ENCODE assay signal across 22 cellular contexts in genomic region chr3:194324823-194325327, GRCh38. TPM values are rescaled to one million over a fixed set of nuclear protein-coding genes. Genes with fewer than 3 reads are reported as not detected.
"Had no signal": no experiment of that assay in that cellular context is flagged by ENCODE, and none has a peak within 500 bp of the region (broad histone marks: within the 10 kb centered on the region; RNA-seq: fewer than 3 reads in every experiment).

No MANE protein-coding gene starts in this region.

- H3K9me3 ChIP-seq: ascending aorta, heart left ventricle, suprapubic skin, tibial artery had no signal

- H3K4me1 ChIP-seq: ascending aorta, neural progenitor cell had no signal

- FAIRE-seq: kidney, TTC549 had no signal

- H2AFZ ChIP-seq: neural progenitor cell had no signal

- DNase-seq: activated CD4-positive, alpha-beta T cell treated with anti-CD3 and anti-CD28 coated beads, Interleukin-2, amount 50 U/mL, for 4 hours; activated naive CD8-positive, alpha-beta T cell treated with anti-CD3 and anti-CD28 coated beads, Interleukin-2, amount 10 ng/mL, durations not matched to agents 7 days and 5 days; cortex of kidney; effector memory CD8-positive, alpha-beta T cell; erythroblast; hypothalamus; kidney; spleen; stimulated activated naive CD4-positive, alpha-beta T cell; T-helper 9 cell; tibial artery had no signal

- H3K4me3 ChIP-seq: neural progenitor cell had no signal

- H3K27me3 ChIP-seq: ascending aorta, neural progenitor cell, suprapubic skin had no signal

- H3K36me3 ChIP-seq: ascending aorta, heart left ventricle, neural progenitor cell, spleen, suprapubic skin, tibial artery had no signal

- H3K9ac ChIP-seq: neural progenitor cell had no signal

- H3K27ac ChIP-seq: ascending aorta, neural progenitor cell, tibial artery had no signal

- H3K4me2 ChIP-seq: neural progenitor cell had no signal

RNA-seq across cellular contexts. Expression of gene CPN2, which starts 26.3 kb away (rescaled TPM):
- total RNA-seq: activated naive CD8-positive, alpha-beta T cell treated with anti-CD3 and anti-CD28 coated beads, Interleukin-2, amount 10 ng/mL, durations not matched to agents 7 days and 5 days; activated T-helper 1 cell treated with anti-CD3 and anti-CD28 coated beads, Interleukin-12 subunit alpha, Interleukin-12 subunit beta, Interleukin-2, Interleukin-4 antibody, amounts not matched to agents 30 ng/mL and 10 ng/mL and 1 ng/mL, durations not matched to agents 14 hours and 24 hours and 36 hours; ascending aorta; chondrocyte; left colon; natural killer cell; suprapubic skin; urinary bladder had no signal
- polyA plus RNA-seq: immature natural killer cell had no signal

RNA-seq across cellular contexts. Expression of gene LRRC15, which starts 44.7 kb away (rescaled TPM):
- total RNA-seq: activated naive CD8-positive, alpha-beta T cell treated with anti-CD3 and anti-CD28 coated beads, Interleukin-2, amount 10 ng/mL, durations not matched to agents 7 days and 5 days; activated T-helper 1 cell treated with anti-CD3 and anti-CD28 coated beads, Interleukin-12 subunit alpha, Interleukin-12 subunit beta, Interleukin-2, Interleukin-4 antibody, amounts not matched to agents 30 ng/mL and 10 ng/mL and 1 ng/mL, durations not matched to agents 14 hours and 24 hours and 36 hours; ascending aorta; natural killer cell had no signal
- polyA plus RNA-seq: immature natural killer cell had no signal
